8 cellular contexts compared by ENCODE assay signal in genomic region chr1:45750298-45751038, GRCh38. TPM values are rescaled to one million over a fixed set of nuclear protein-coding genes. Genes with fewer than 3 reads are reported as not detected.
A peak's percentile ranks its signal among the peaks of the same experiment; 100 is the strongest.
DNase-seq lines count a peak whose midpoint lies in the region; ATAC-seq and TF ChIP-seq lines count a peak whose summit lies in the region.

TSS of gene IPP (minus strand) at chr1:45750653. CDS start at chr1:45746411, 4,242 bp downstream.

- H3K9me2 ChIP-seq in OCI-LY7 (ENCODE audit: insufficient read depth, low read length): no peaks in the 10 kb centered on the region

- peaks cover 2% of the 10 kb centered on the region; the same call in 1 of the 2 replicates for H3K36me3 ChIP-seq in IMR-90 (ENCODE audit: control insufficient read depth, insufficient read depth, low read length)
- no peaks in the 10 kb centered on the region; the same call in 1 of the 2 replicates for H3K36me3 ChIP-seq in OCI-LY7 (ENCODE audit: insufficient read depth, low read length)

- DNase-seq in DMS114 treated with DMSO at 0.1 percent for 48 hours (lab: John Stamatoyannopoulos, UW; ENCODE audit: unreplicated experiment): peak; percentile 93
- peak; percentile 97 for DNase-seq in IMR-90
- DNase-seq in OCI-LY7 (ENCODE audit: low spot score): peak; percentile 98
- DNase-seq in activated T-cell treated with anti-CD3 and anti-CD28 coated beads for 1 hour (ENCODE audit: low read depth): peak; percentile 86
- peak; percentile 95 for DNase-seq in epidermal melanocyte (ENCODE audit: insufficient read length, low spot score)
- DNase-seq in stimulated activated CD8-positive, alpha-beta memory T cell treated with anti-CD3 and anti-CD28 coated beads, Interleukin-4, amount 100 ng/mL, for 1 hour (ENCODE audit: low read depth in 2 of 2, low spot score in 1 of 2): peak; percentile 84 to 85

- H2BK5ac ChIP-seq in IMR-90 (ENCODE audit: low read depth, low read length, poor library complexity, severe bottlenecking): peak within 1 kb of the TSS; percentile 90

- H4K91ac ChIP-seq in IMR-90 (ENCODE audit: insufficient read depth, low read depth, low read length): peak within 1 kb of the TSS; percentile 88

- peak within 1 kb of the TSS; percentile 93 for H2AK9ac ChIP-seq in IMR-90 (replicated peaks; ENCODE audit: low read depth, low read length, poor library complexity)

- no peaks in the 10 kb centered on the region for H3K27me3 ChIP-seq in IMR-90 (ENCODE audit: control insufficient read depth, insufficient read depth, low read length)
- H3K27me3 ChIP-seq in mononuclear cell (ENCODE audit: insufficient read depth, low read length): no peaks in the 10 kb centered on the region

- H3K4ac ChIP-seq in IMR-90 (ENCODE audit: low read depth, low read length): peak within 1 kb of the TSS; percentile 99

- H3K23ac ChIP-seq in IMR-90 (ENCODE audit: low read depth, low read length): peak within 1 kb of the TSS; percentile 98

- H3K4me3 ChIP-seq in IMR-90 (ENCODE audit: insufficient read depth, low read depth, low read length) (peak within 1 kb of the TSS; percentile 84), OCI-LY7 (ENCODE audit: low read depth, low read length, poor library complexity, severe bottlenecking) (peak within 1 kb of the TSS; percentile 73), mononuclear cell (ENCODE audit: low read length) (peak within 1 kb of the TSS; percentile 57)

- H3K27ac ChIP-seq in IMR-90 (ENCODE audit: insufficient read depth, low read length): peak within 1 kb of the TSS; percentile 86
- H3K27ac ChIP-seq in OCI-LY7 (ENCODE audit: low read depth, low read length, poor library complexity, severe bottlenecking): peak within 1 kb of the TSS; percentile 81

- peak within 1 kb of the TSS; percentile 80 for H3K18ac ChIP-seq in IMR-90 (ENCODE audit: low read depth, low read length)

- H2BK120ac ChIP-seq in IMR-90 (ENCODE audit: low read depth, low read length): peak within 1 kb of the TSS; percentile 85

- ATAC-seq in GM21526 (IDR thresholded peaks at IDR 0.05; ENCODE audit: low FRiP score, unreplicated experiment) (peak; percentile 91), IMR-90 (ENCODE audit: low read depth) (peak; percentile 99)

- CTCF ChIA-PET in IMR-90 (lab: Yijun Ruan, JAX) (interaction anchor here (0.7 kb wide), 2 partner anchors 17 to 78 kb away, joined by 3 read pairs; no protein-coding TSS in a partner anchor), OCI-LY7 (lab: Charles Lee; ENCODE audit: unreplicated experiment) (interaction anchor here (0.6 kb wide), 1 partner anchor 22 kb away, joined by 3 read pairs; no protein-coding TSS in a partner anchor)

- peak; percentile 37 for TF ChIP-seq RAD21 in IMR-90 (IDR thresholded peaks at IDR 0.05; ENCODE audit: low read length)

- peak within 1 kb of the TSS; percentile 91 for H3K4me2 ChIP-seq in IMR-90 (ENCODE audit: low read depth, low read length)
- peak within 1 kb of the TSS; percentile 81 for H3K4me2 ChIP-seq in OCI-LY7 (ENCODE audit: low read length)

- H2AK5ac ChIP-seq in IMR-90 (ENCODE audit: low read depth, low read length): peak within 1 kb of the TSS; percentile 85

- H3K79me1 ChIP-seq in IMR-90 (ENCODE audit: low read depth in 1 of 2, low read length in 2 of 2): peaks cover 13 to 16% of the 10 kb centered on the region in 2 experiments; a peak in 3 of 4 replicates

- intact Hi-C loops in IMR-90 (cut with micrococcal nuclease): loop anchor here (2.0 kb wide), 1 partner anchor 52 kb away; the partner anchor contains the start of gene MAST2
- intact Hi-C loops in OCI-LY7 (cut with micrococcal nuclease; ENCODE audit: unreplicated experiment): loop anchor here (1.0 to 2.0 kb wide), 4 partner anchors 52 to 429 kb away; partner anchors contain the start of gene MAST2

- peak within 1 kb of the TSS; percentile 86 for H3K56ac ChIP-seq in IMR-90 (ENCODE audit: extremely low read depth, insufficient read depth, low read length)

- in situ Hi-C loops in IMR-90 (cut with MboI; ENCODE audit: low sequenced_read_pairs): no loop called here

- peak; percentile 31 for TF ChIP-seq CTCF in IMR-90 (conservative IDR thresholded peaks at IDR 0.05; ENCODE audit: low read depth, low read length)
- peak; percentile 39; the same call in 1 of the 2 replicates for TF ChIP-seq CTCF in OCI-LY7 (conservative IDR thresholded peaks at IDR 0.05; ENCODE audit: low read length)

- peak within 1 kb of the TSS; percentile 99 for H3K14ac ChIP-seq in IMR-90 (replicated peaks; ENCODE audit: low read depth, low read length)

- BruUV-seq in IMR-90 (replicated peaks; lab: Mats Ljungman, UMichigan): no TSS peak
- BruUV-seq in OCI-LY7 (replicated peaks; lab: Mats Ljungman, UMichigan): no TSS peak

- peak within 1 kb of the TSS; percentile 92 for H4K5ac ChIP-seq in IMR-90 (ENCODE audit: low read depth, low read length)

- H4K20me1 ChIP-seq in IMR-90 (ENCODE audit: insufficient read depth, low read length): no peaks in the 10 kb centered on the region
- no peaks in the 10 kb centered on the region for H4K20me1 ChIP-seq in OCI-LY7 (ENCODE audit: insufficient read depth, low read length)

- peak within 1 kb of the TSS; percentile 63; the same call in 2 of the 3 replicates for H2BK15ac ChIP-seq in IMR-90 (ENCODE audit: low read depth, low read length)

- POLR2A ChIA-PET in IMR-90 (lab: Charles Lee; ENCODE audit: unreplicated experiment) (interaction anchor here (0.7 kb wide), 1 partner anchor 23 kb away, joined by 3 read pairs; no protein-coding TSS in a partner anchor), OCI-LY7 (lab: Charles Lee) (interaction anchor here (0.6 kb wide), 1 partner anchor 267 kb away, joined by 3 read pairs; no protein-coding TSS in a partner anchor)

- TF ChIP-seq POLR2A in IMR-90 (IDR thresholded peaks at IDR 0.05; ENCODE audit: low read depth, low read length): peak; percentile 96

- H3K4me1 ChIP-seq in IMR-90 (ENCODE audit: control insufficient read depth, insufficient read depth, low read length) (0 out of 2 replicates have a peak, but pooled peaks cover 1% of the 10 kb centered on the region), OCI-LY7 (ENCODE audit: insufficient read depth, low read length, poor library complexity, severe bottlenecking) (peaks cover 13% of the 10 kb centered on the region), mononuclear cell (ENCODE audit: insufficient read depth, low read length) (peaks cover 17% of the 10 kb centered on the region)

- dilution Hi-C loops in IMR-90 (cut with HindIII; ENCODE audit: low sequenced_read_pairs, unreplicated experiment): no loop called here

- peaks cover 4% of the 10 kb centered on the region; the same call in 1 of the 2 replicates for H3K9me1 ChIP-seq in IMR-90 (ENCODE audit: insufficient read depth, low read length)

- H3K9me3 ChIP-seq in IMR-90 (ENCODE audit: control insufficient read depth, insufficient read depth, low read length): peaks cover 4% of the 10 kb centered on the region; the same call in 1 of the 2 replicates
- H3K9me3 ChIP-seq in OCI-LY7 (ENCODE audit: low read length): peaks cover 19% of the 10 kb centered on the region
- H3K9me3 ChIP-seq in mononuclear cell (ENCODE audit: low read depth, low read length): no peaks in the 10 kb centered on the region

- peak within 1 kb of the TSS; percentile 99 for H3K9ac ChIP-seq in IMR-90 (ENCODE audit: low read depth, low read length)

- peak within 1 kb of the TSS; percentile 70 for H2BK20ac ChIP-seq in IMR-90 (ENCODE audit: low read depth, low read length)

- peak within 1 kb of the TSS; percentile 96 to 99 for H4K8ac ChIP-seq in IMR-90 (ENCODE audit: low read depth in 2 of 2, low read length in 2 of 2)

- H2AFZ ChIP-seq in IMR-90 (replicated peaks; ENCODE audit: low read length, poor library complexity): peak within 1 kb of the TSS; percentile 99
- peak within 1 kb of the TSS; percentile 84 for H2AFZ ChIP-seq in OCI-LY7 (ENCODE audit: low read length)

- H3K79me2 ChIP-seq in OCI-LY7 (ENCODE audit: insufficient read depth, low read depth, low read length): no peaks in the 10 kb centered on the region

- 1% methylated on average over 21 of the region's 58 CpGs; no CpG with 5 or more reads in 1 of the 2 experiments for WGBS in IMR-90 (ENCODE audit: extremely low coverage in 2 of 2, insufficient read length in 1 of 2), 2 experiments

TF ChIP-seq in IMR-90, 13 proteins besides CTCF, POLR2A, EP300 and RAD21:
- TF ChIP-seq RCOR1 (IDR thresholded peaks at IDR 0.05; ENCODE audit: insufficient replicate concordance, low read length): no peak
- peak; percentile 95 for TF ChIP-seq MAZ (IDR thresholded peaks at IDR 0.05; ENCODE audit: borderline replicate concordance, low read depth, low read length)

RNA-seq across cellular contexts. Expression of gene IPP, which starts in this region (rescaled TPM):
- 10.6 and 15.8 TPM in 2 replicates for total RNA-seq in IMR-90 (2012; rRNA removed)
- 3.7 and 4.6 TPM in 2 replicates for polyA plus RNA-seq in IMR-90 (2012; rRNA removed)
- polyA plus RNA-seq in IMR-90 (2012; cell fraction: cytosol; rRNA removed): 0.70 and 1.5 TPM in 2 replicates
- 0.28 and 2.5 TPM in 2 replicates for polyA plus RNA-seq in IMR-90 (2012; cell fraction: nucleus; rRNA removed; ENCODE audit: low replicate concordance)
- 4.6 and 6.3 TPM in 2 replicates for total RNA-seq in OCI-LY7 (2014; rRNA removed; shearing (Covaris generic))
- 13.2 and 17.9 TPM in 2 replicates for total RNA-seq in OCI-LY7 (2022)
- total RNA-seq in mononuclear cell: 2.4 TPM

Comparison
In these comparisons a context has a peak if more than half of its experiments do, and no peak if none do; other contexts are left out.
1. Peak in every context shown above with its lines: DNase-seq, ATAC-seq, H3K4me3 ChIP-seq and H3K27ac ChIP-seq.